In the genomic region with DNA sequence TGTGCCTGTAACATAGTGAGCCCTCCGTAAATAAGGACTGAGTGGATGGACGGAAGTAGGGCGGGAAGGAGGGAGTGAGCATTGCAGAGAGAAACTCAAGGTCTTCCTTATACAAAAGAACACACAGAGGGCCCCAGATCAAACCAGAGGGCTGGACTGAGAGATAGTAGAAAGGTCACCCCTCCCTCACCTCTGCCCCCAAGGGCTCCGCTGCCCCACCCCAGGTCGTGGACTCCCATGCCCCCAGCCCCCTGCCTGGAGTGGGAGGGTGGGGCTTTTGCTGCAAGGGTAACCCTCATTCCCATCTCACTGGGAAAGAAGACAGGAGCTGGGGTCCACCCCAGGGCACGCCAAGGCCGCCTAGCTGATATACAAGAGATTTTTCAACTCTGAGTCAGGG, we compare ENCODE assay signal across 25 cellular contexts.
"Had no signal": no experiment of that assay in that cellular context is flagged by ENCODE, and none has a peak within 500 bp of the region (broad histone marks: within the 10 kb centered on the region; RNA-seq: fewer than 3 reads in every experiment).

No MANE protein-coding gene starts in this region.

- H3K4me3 ChIP-seq: coronary artery, esophagus muscularis mucosa, lung, neural progenitor cell, ovary, sigmoid colon, skin epidermis, spleen, testis, tibial artery had no signal

- DNase-seq: dermis blood vessel endothelial cell; effector memory CD4-positive, alpha-beta T cell; foreskin keratinocyte; hypothalamus; immature natural killer cell; islet precursor cell; left ventricle myocardium superior; natural killer cell; nucleus accumbens; posterior cingulate gyrus; sigmoid colon; stimulated activated CD4-positive, alpha-beta T cell treated with anti-CD3 and anti-CD28 coated beads, Interleukin-4, amount 100 ng/mL, for 4 hours; stimulated activated naive CD8-positive, alpha-beta T cell treated with anti-CD3 and anti-CD28 coated beads, Interleukin-15, Interleukin-2, amounts not matched to agents 100 U/mL and 50 U/mL, for 24 hours; substantia nigra; testis; tibial artery had no signal

- H3K36me3 ChIP-seq: esophagus muscularis mucosa, neural progenitor cell, ovary, sigmoid colon, spleen, tibial artery had no signal

- H2AFZ ChIP-seq: neural progenitor cell had no signal

- H3K9ac ChIP-seq: neural progenitor cell had no signal

- H3K4me1 ChIP-seq: foreskin keratinocyte, spleen, testis had no signal

- ATAC-seq: foreskin keratinocyte; left ventricle myocardium superior; natural killer cell; stimulated activated memory B cell treated with anti-CD40 and anti-IgM and Interleukin-4, amounts not matched to agents 10 μg/mL and 1 μg/mL and 100 μg/mL, for 72 hours; stimulated activated naive CD8-positive, alpha-beta T cell treated with anti-CD3 and anti-CD28 coated beads, Interleukin-15, Interleukin-2, amounts not matched to agents 100 U/mL and 50 U/mL, for 24 hours had no signal

- H3K27me3 ChIP-seq: esophagus muscularis mucosa, neural progenitor cell, ovary, sigmoid colon, testis, tibial artery had no signal

- H3K9me3 ChIP-seq: esophagus muscularis mucosa, ovary, sigmoid colon, spleen, testis, tibial artery had no signal

- FAIRE-seq: endothelial cell of umbilical vein had no signal

- H3K27ac ChIP-seq: coronary artery, esophagus muscularis mucosa, foreskin keratinocyte, neural progenitor cell, ovary, sigmoid colon, skin epidermis, spleen, testis, tibial artery had no signal

- H3K4me2 ChIP-seq: neural progenitor cell had no signal
